20 cellular contexts compared by ENCODE assay signal in genomic region chr15:46525984-46526725, GRCh38.
DNase-seq lines count a peak whose midpoint lies in the region; TF ChIP-seq lines count a peak whose summit lies in the region.
"Had no signal": no experiment of that assay in that cellular context is flagged by ENCODE, and none has a peak within 500 bp of the region (broad histone marks: within the 10 kb centered on the region; RNA-seq: fewer than 3 reads in every experiment).

No MANE protein-coding gene starts in this region.

- H3K27ac ChIP-seq in duodenal mucosa (ENCODE audit: low read depth, low read length): no peak overlapping the region
- H3K27ac ChIP-seq in neural cell (ENCODE audit: low read length): no peak overlapping the region
- H3K27ac ChIP-seq: BLaER1 treated with 17β-estradiol and CSF1 and Interleukin-3, amounts not matched to agents 10 nM and 100 nM; SJSA1 had no signal

- TF ChIP-seq CTCF in neural cell (IDR thresholded peaks at IDR 0.05; ENCODE audit: poor library complexity, severe bottlenecking): no peak

- no peak for TF ChIP-seq RAD21 in neural cell (conservative IDR thresholded peaks at IDR 0.05)

- H4K20me1 ChIP-seq in neural cell (ENCODE audit: insufficient read depth): no peaks in the 10 kb centered on the region
- H4K20me1 ChIP-seq: BLaER1 treated with 17β-estradiol and CSF1 and Interleukin-3, amounts not matched to agents 10 nM and 100 nM had no signal

- H3K4me2 ChIP-seq in neural cell (ENCODE audit: low read length): no peak overlapping the region
- H3K4me2 ChIP-seq: BLaER1 treated with 17β-estradiol and CSF1 and Interleukin-3, amounts not matched to agents 10 nM and 100 nM had no signal

- no peaks in the 10 kb centered on the region for H3K27me3 ChIP-seq in duodenal mucosa (ENCODE audit: control insufficient read depth in 1 of 2, insufficient read depth in 2 of 2, low read length in 2 of 2)
- H3K27me3 ChIP-seq in neural cell (ENCODE audit: insufficient read depth, low read depth, low read length): no peaks in the 10 kb centered on the region
- H3K27me3 ChIP-seq: BLaER1 treated with 17β-estradiol and CSF1 and Interleukin-3, amounts not matched to agents 10 nM and 100 nM; SJSA1 had no signal

- H3K4me3 ChIP-seq in duodenal mucosa (ENCODE audit: low read depth in 1 of 2, low read length in 2 of 2) (peak overlapping the region; percentile 20 to 38), neural cell (ENCODE audit: low read length) (no peak overlapping the region)
- H3K4me3 ChIP-seq: BLaER1 treated with 17β-estradiol and CSF1 and Interleukin-3, amounts not matched to agents 10 nM and 100 nM; SJSA1 had no signal

- H3K9me3 ChIP-seq in duodenal mucosa (ENCODE audit: control insufficient read depth in 1 of 2, low read length in 2 of 2) (no peaks in the 10 kb centered on the region), neural cell (ENCODE audit: low read length) (no peaks in the 10 kb centered on the region)
- H3K9me3 ChIP-seq: BLaER1 treated with 17β-estradiol and CSF1 and Interleukin-3, amounts not matched to agents 10 nM and 100 nM; Caco-2; SJSA1 had no signal

- DNase-seq in HT-29 (ENCODE audit: low spot score) (peak; percentile 21), NCI-H526 (lab: John Stamatoyannopoulos, UW) (peak; percentile 17 to 21), A172 (ENCODE audit: low spot score) (no peak), NCI-H1417 treated with DMSO at 0.1 percent for 48 hours (lab: John Stamatoyannopoulos, UW) (no peak), glomerular visceral epithelial cell (ENCODE audit: extremely low spot score) (no peak)
- DNase-seq: Caco-2; CD4-positive, alpha-beta memory T cell; DMS 273 treated with DMSO at 0.1 percent for 48 hours; MV-4-11; NCI-H1105 treated with DMSO at 0.1 percent for 48 hours; NCI-H1694 treated with DMSO at 0.1 percent for 48 hours; NCI-H2081 treated with DMSO at 0.1 percent for 48 hours; NCI-H2227 treated with DMSO at 0.1 percent for 48 hours; NCI-H510A; NCI-H82; OCI-M1 had no signal

- peaks cover 13 to 14% of the 10 kb centered on the region in 2 donors for H3K4me1 ChIP-seq in duodenal mucosa (ENCODE audit: control insufficient read depth in 1 of 2, insufficient read depth in 2 of 2, low read length in 2 of 2)
- H3K4me1 ChIP-seq: BLaER1 treated with 17β-estradiol and CSF1 and Interleukin-3, amounts not matched to agents 10 nM and 100 nM; Caco-2; SJSA1 had no signal

- H3K79me2 ChIP-seq in neural cell (replicated peaks; ENCODE audit: insufficient read depth, low read length): no peaks in the 10 kb centered on the region

- TF ChIP-seq EP300 in neural cell (conservative IDR thresholded peaks at IDR 0.05; ENCODE audit: poor library complexity, severe bottlenecking): no peak

- H3K9me2 ChIP-seq in neural cell (ENCODE audit: insufficient read depth, low read length): peaks cover 3% of the 10 kb centered on the region

- H3K36me3 ChIP-seq in duodenal mucosa (ENCODE audit: control insufficient read depth in 1 of 2, insufficient read depth in 2 of 2, low read length in 2 of 2) (no peaks in the 10 kb centered on the region), neural cell (ENCODE audit: insufficient read depth, low read length) (no peaks in the 10 kb centered on the region)
- H3K36me3 ChIP-seq: BLaER1 treated with 17β-estradiol and CSF1 and Interleukin-3, amounts not matched to agents 10 nM and 100 nM; SJSA1 had no signal

- H2AFZ ChIP-seq in neural cell (ENCODE audit: low read depth, low read length): no peak overlapping the region

- no peaks in the 10 kb centered on the region for H3F3A ChIP-seq in neural cell (ENCODE audit: insufficient read depth, low read length, poor library complexity, severe bottlenecking)

- no peak overlapping the region for H3K9ac ChIP-seq in duodenal mucosa (ENCODE audit: low read depth in 1 of 2, low read length in 2 of 2)
- H3K9ac ChIP-seq in neural cell (ENCODE audit: low read length): no peak overlapping the region
- H3K9ac ChIP-seq: BLaER1 treated with 17β-estradiol and CSF1 and Interleukin-3, amounts not matched to agents 10 nM and 100 nM had no signal

TF ChIP-seq in neural cell, 6 proteins besides CTCF, POLR2A, EP300 and RAD21:
- TF ChIP-seq REST (IDR thresholded peaks at IDR 0.05; ENCODE audit: borderline replicate concordance): peak; percentile 34
- TF ChIP-seq EZH2 (IDR thresholded peaks at IDR 0.05; ENCODE audit: borderline replicate concordance, insufficient read depth, low read length, poor library complexity, severe bottlenecking): no peak

Comparison
In these comparisons a context has a peak if more than half of its experiments do, and no peak if none do; other contexts are left out.
1. DNase-seq: peak in HT-29 (single experiment) and NCI-H526 (2 of 2); none in A172 (single experiment), NCI-H1417 treated with DMSO at 0.1 percent for 48 hours (single experiment) and glomerular visceral epithelial cell (single experiment).